ENCODE assay signal across 30 cellular contexts in genomic region chr12:14731821-14732220, GRCh38. TPM values are rescaled to one million over a fixed set of nuclear protein-coding genes. Genes with fewer than 3 reads are reported as not detected.
"Had no signal": no experiment of that assay in that cellular context is flagged by ENCODE, and none has a peak within 500 bp of the region (broad histone marks: within the 10 kb centered on the region; RNA-seq: fewer than 3 reads in every experiment).

No MANE protein-coding gene starts in this region.

- H3K4me1 Mint-ChIP-seq: mesothelial cell of epicardium had no signal

- DNase-seq: colonic mucosa; cortex of kidney; effector CD8-positive, alpha-beta T cell; effector memory CD8-positive, alpha-beta T cell; endodermal cell; erythroblast; esophagus squamous epithelium; foreskin fibroblast; foreskin melanocyte; gastrocnemius medialis; glutamatergic neuron; head of caudate nucleus; heart right ventricle; hippocampal formation; left cardiac atrium; left lung; left ventricle myocardium superior; lower lobe of right lung; mesenchymal stem cell; mucosa of descending colon had no signal

- H3K4me1 ChIP-seq: colonic mucosa, esophagus squamous epithelium, gastrocnemius medialis, heart right ventricle, left lung, lower lobe of right lung had no signal

- H3K4me3 Mint-ChIP-seq: dendritic cell treated with granulocyte-macrophage colony-stimulating factor and Interleukin-4, amounts not matched to agents 40 ng/mL and 50 ng/mL, for 4 days; effector memory CD8-positive, alpha-beta T cell; endodermal cell; mesothelial cell of epicardium had no signal

- H3K27me3 ChIP-seq: colonic mucosa, esophagus squamous epithelium, heart right ventricle, left lung had no signal

- ATAC-seq: effector memory CD8-positive, alpha-beta T cell; esophagus mucosa; gastrocnemius medialis; heart right ventricle; left cardiac atrium; left lung; left ventricle myocardium superior; lower lobe of right lung; mucosa of descending colon had no signal

- H3K36me3 ChIP-seq: colonic mucosa, esophagus squamous epithelium, gastrocnemius medialis, heart right ventricle, left lung, lower lobe of right lung had no signal

- H3K9me3 ChIP-seq: colonic mucosa, mucosa of descending colon had no signal

- H3K4me3 ChIP-seq: colonic mucosa, esophagus squamous epithelium, gastrocnemius medialis, heart right ventricle, left lung, lower lobe of right lung, mucosa of descending colon had no signal

- H3K27ac ChIP-seq: colonic mucosa, epithelial cell of prostate, esophagus squamous epithelium, gastrocnemius medialis, heart right ventricle, left lung, lower lobe of right lung had no signal

- H3K27ac Mint-ChIP-seq: dendritic cell treated with granulocyte-macrophage colony-stimulating factor and Interleukin-4, amounts not matched to agents 40 ng/mL and 50 ng/mL, for 4 days; effector memory CD8-positive, alpha-beta T cell; endodermal cell; mesothelial cell of epicardium had no signal

RNA-seq across cellular contexts. Expression of gene GUCY2C, which starts 35.4 kb away (rescaled TPM):
- total RNA-seq: dermis microvascular lymphatic vessel endothelial cell, glomerular endothelial cell, kidney epithelial cell, left cardiac atrium, left lung, left ventricle myocardium superior, lower lobe of right lung, lung microvascular endothelial cell, mesenteric fat pad, myocyte had no signal
